ENCODE assay signal across 8 cellular contexts in genomic region chr2:203909192-203909945, GRCh38. TPM values are rescaled to one million over a fixed set of nuclear protein-coding genes. Genes with fewer than 3 reads are reported as not detected.
DNase-seq lines count a peak whose midpoint lies in the region; ATAC-seq, FAIRE-seq and TF ChIP-seq lines count a peak whose summit lies in the region.

No MANE protein-coding gene starts in this region.

- POLR2A ChIA-PET in A549 (lab: Yijun Ruan, JAX) = no interaction called here

- 0 out of 3 replicates have a peak, but pooled peaks cover 3% of the 10 kb centered on the region for H3K4me1 ChIP-seq in A549
- H3K4me1 ChIP-seq in hepatocyte (ENCODE audit: insufficient read depth) = peaks cover 9% of the 10 kb centered on the region
- peaks cover 10% of the 10 kb centered on the region for H3K4me1 ChIP-seq in skeletal muscle satellite cell (ENCODE audit: control insufficient read depth, insufficient read depth, low read length)

- no peak for TF ChIP-seq POLR2A in A549 (IDR thresholded peaks at IDR 0.05; ENCODE audit: low read length)

- TF ChIP-seq CTCF in A549 (IDR thresholded peaks at IDR 0.05) (peak; percentile 70), hepatocyte (IDR thresholded peaks at IDR 0.05; ENCODE audit: poor library complexity) (peak; percentile 83)

- no peaks in the 10 kb centered on the region for H3K27me3 ChIP-seq in hepatocyte
- no peaks in the 10 kb centered on the region for H3K27me3 ChIP-seq in skeletal muscle satellite cell (ENCODE audit: control insufficient read depth, insufficient read depth, low read length)

- no peaks in the 10 kb centered on the region for H3K79me2 ChIP-seq in hepatocyte

- CTCF ChIA-PET in A549 (lab: Yijun Ruan, JAX) = interaction anchor here (0.6 to 3.0 kb wide), 16 partner anchors 9 to 1321 kb away, joined by 3 to 12 read pairs (median 3); no protein-coding TSS in a partner anchor

- H2AFZ ChIP-seq in hepatocyte = peak overlapping the region; percentile 37

- TF ChIP-seq EP300 in A549 (IDR thresholded peaks at IDR 0.05) = no peak

- peak overlapping the region; percentile 72 for H3K9ac ChIP-seq in skeletal muscle satellite cell (ENCODE audit: low read depth, low read length)

- FAIRE-seq in A549 (lab: Jason Lieb, UNC) = no peak

- no peak overlapping the region for H3K4me3 ChIP-seq in A549
- H3K4me3 ChIP-seq in hepatocyte = no peak overlapping the region
- H3K4me3 ChIP-seq in skeletal muscle satellite cell (ENCODE audit: low read length) = peak overlapping the region; percentile 62

- peak; percentile 70 to 75 for TF ChIP-seq RAD21 in A549 (conservative IDR thresholded peaks at IDR 0.05 in 1 of 2, IDR thresholded peaks at IDR 0.05 in 1 of 2)

- H3K36me3 ChIP-seq in hepatocyte (replicated peaks; ENCODE audit: insufficient read depth, low read depth) = no peaks in the 10 kb centered on the region
- no peaks in the 10 kb centered on the region for H3K36me3 ChIP-seq in skeletal muscle satellite cell (ENCODE audit: insufficient read depth, low read length)

- ATAC-seq in A549 = peak; percentile 80 to 92; a peak in 5 of 6 replicates
- no peak for ATAC-seq in HG02938 (IDR thresholded peaks at IDR 0.05; ENCODE audit: unreplicated experiment)
- ATAC-seq in HG03457 (IDR thresholded peaks at IDR 0.05; ENCODE audit: unreplicated experiment) = no peak

- peak; percentile 30 to 32 for DNase-seq in A549 (ENCODE audit: low read depth in 1 of 2, low spot score in 1 of 2)
- DNase-seq in GM04503 (ENCODE audit: low read depth) = peak; percentile 55
- DNase-seq in NCI-H2227 treated with DMSO at 0.1 percent for 48 hours (lab: John Stamatoyannopoulos, UW) = peak; percentile 88
- DNase-seq in hepatocyte (ENCODE audit: low spot score) = peak; percentile 66

- H3K27ac ChIP-seq in A549 (no peak overlapping the region), angular gyrus (ENCODE audit: low read depth, low read length) (peak overlapping the region; percentile 51), hepatocyte (peak overlapping the region; percentile 6)

- H3K4me2 ChIP-seq in A549 (peak overlapping the region; percentile 65), hepatocyte (peak overlapping the region; percentile 57), skeletal muscle satellite cell (ENCODE audit: low read length) (peak overlapping the region; percentile 88)

- H4K20me1 ChIP-seq in hepatocyte (ENCODE audit: insufficient read depth, poor library complexity, severe bottlenecking) = no peaks in the 10 kb centered on the region

- H3K9me3 ChIP-seq in A549 = no peaks in the 10 kb centered on the region
- H3K9me3 ChIP-seq in hepatocyte (ENCODE audit: low read depth) = no peaks in the 10 kb centered on the region
- no peaks in the 10 kb centered on the region for H3K9me3 ChIP-seq in skeletal muscle satellite cell (replicated peaks; ENCODE audit: low read length)

- WGBS in A549 (ENCODE audit: missing lambda C conversion rate) = 41% methylated on average over 8 of the region's 8 CpGs
- WGBS in hepatocyte (ENCODE audit: low lambda C conversion rate, missing lambda C conversion rate) = 38% methylated on average over 8 of the region's 8 CpGs

- no peaks in the 10 kb centered on the region for H3K9me2 ChIP-seq in hepatocyte (replicated peaks; ENCODE audit: insufficient read depth)

TF ChIP-seq in A549, 52 proteins besides CTCF, POLR2A, EP300 and RAD21:
- peak; percentile 59 for TF ChIP-seq SMC3 (IDR thresholded peaks at IDR 0.05)
- no peak for TF ChIP-seq NFE2L2 (conservative IDR thresholded peaks at IDR 0.05; ENCODE audit: low read length)

RNA-seq across cellular contexts. Expression of gene ICOS, which starts 27.2 kb away (rescaled TPM):
- not detected in 2 replicates for polyA plus RNA-seq in A549 (2011; rRNA removed)
- polyA plus RNA-seq in A549 (2012; cell fraction: cytosol; rRNA removed) = not detected in 2 replicates
- polyA plus RNA-seq in A549 (2012; cell fraction: nucleus; rRNA removed) = not detected in 2 replicates
- not detected in 3 replicates for polyA plus RNA-seq in A549 (2017; fragmentation: RNase III; extraction: RNeasy Plus Mini Kit Qiagen cat#74134 plus additional on column Dnase treatment)
- not detected in 2 replicates for polyA minus RNA-seq in A549 (2011; rRNA and poly(A)+ RNA removed)
- total RNA-seq in hepatocyte = 0.08 and 0.10 TPM in 2 replicates
- not detected in 2 replicates for polyA plus RNA-seq in hepatocyte
- total RNA-seq in skeletal muscle satellite cell (2012; rRNA removed) = not detected in 2 replicates

RNA-seq across cellular contexts. Expression of gene CTLA4, which starts 41.8 kb away (rescaled TPM):
- polyA plus RNA-seq in A549 (2011; rRNA removed) = not detected in 2 replicates
- polyA plus RNA-seq in A549 (2012; cell fraction: cytosol; rRNA removed) = not detected in 2 replicates
- not detected in 2 replicates for polyA plus RNA-seq in A549 (2012; cell fraction: nucleus; rRNA removed)
- polyA plus RNA-seq in A549 (2017; fragmentation: RNase III; extraction: RNeasy Plus Mini Kit Qiagen cat#74134 plus additional on column Dnase treatment) = not detected in 3 replicates
- polyA minus RNA-seq in A549 (2011; rRNA and poly(A)+ RNA removed) = not detected in 2 replicates
- not detected in 2 replicates for total RNA-seq in hepatocyte
- polyA plus RNA-seq in hepatocyte = not detected in 2 replicates
- total RNA-seq in skeletal muscle satellite cell (2012; rRNA removed) = not detected in 2 replicates

Comparison
In these comparisons a context has a peak if more than half of its experiments do, and no peak if none do; other contexts are left out.
1. ATAC-seq: peak in A549 (2 of 2); none in HG02938 (single experiment) and HG03457 (single experiment).
2. DNase-seq: peak in every context shown above with its lines; median percentile 88 in NCI-H2227 treated with DMSO at 0.1 percent for 48 hours; 66 in hepatocyte; 55 in GM04503; 31 in A549.
3. H3K27ac ChIP-seq: peak in angular gyrus (single experiment) and hepatocyte (single experiment); none in A549 (0 of 2).
4. Peak in every context shown above with its lines, with median percentiles within 50 percentile points of each other: H3K4me2 ChIP-seq.